In genomic region chr6:82006027-82006738, GRCh38 we compare ENCODE assay signal across 8 cellular contexts.
DNase-seq lines count a peak whose midpoint lies in the region; ATAC-seq, FAIRE-seq and TF ChIP-seq lines count a peak whose summit lies in the region.

No MANE protein-coding gene starts in this region.

- TF ChIP-seq CTCF in foreskin keratinocyte (conservative IDR thresholded peaks at IDR 0.05), result peak; percentile 92
- TF ChIP-seq CTCF in tibial artery (IDR thresholded peaks at IDR 0.05), result peak; percentile 57 to 58
- TF ChIP-seq CTCF in vagina (IDR thresholded peaks at IDR 0.05), result peak in 1 of 3 experiments; percentile 19

- H3K36me3 ChIP-seq in tibial artery (no peaks in the 10 kb centered on the region), vagina (no peaks in the 10 kb centered on the region)

- FAIRE-seq in GM19239 (lab: Jason Lieb, UNC), result peak; percentile 91

- intact Hi-C loops in tibial artery (cut with DNase I; ENCODE audit: low total_unique reads) (no loop called here), vagina (cut with DNase I) (no loop called here)

- H3K4me1 ChIP-seq in foreskin keratinocyte (peaks cover 2% of the 10 kb centered on the region), tibial artery (no peaks in the 10 kb centered on the region), vagina (no peaks in the 10 kb centered on the region)

- H3K27me3 ChIP-seq in foreskin keratinocyte (no peaks in the 10 kb centered on the region), tibial artery (no peaks in the 10 kb centered on the region), vagina (no peaks in the 10 kb centered on the region)

- H3K9me3 ChIP-seq in tibial artery (peaks cover 0 to 4% (median 0%) of the 10 kb centered on the region in 3 donors), vagina (no peaks in the 10 kb centered on the region)

- TF ChIP-seq POLR2A in vagina (IDR thresholded peaks at IDR 0.05), result no peak

- DNase-seq in D341Med (ENCODE audit: low spot score), result peak; percentile 41
- DNase-seq in GM19239 (ENCODE audit: insufficient read length, low spot score), result no peak
- DNase-seq in SHP77 (lab: John Stamatoyannopoulos, UW), result peak; percentile 45 to 46
- no peak for DNase-seq in foreskin keratinocyte
- DNase-seq in tibial artery, result no peak
- DNase-seq in pons (ENCODE audit: low spot score), result no peak
- no peak for DNase-seq in vagina (ENCODE audit: extremely low spot score in 2 of 2)

- H3K4me3 ChIP-seq in tibial artery, result no peak overlapping the region
- no peak overlapping the region for H3K4me3 ChIP-seq in vagina

- H3K27ac ChIP-seq in foreskin keratinocyte, result no peak overlapping the region
- H3K27ac ChIP-seq in tibial artery, result no peak overlapping the region
- H3K27ac ChIP-seq in vagina, result no peak overlapping the region

- peak; percentile 88 for ATAC-seq in HG03342 (IDR thresholded peaks at IDR 0.05; ENCODE audit: unreplicated experiment)
- peak; percentile 95 for ATAC-seq in foreskin keratinocyte

Comparison
In these comparisons a context has a peak if more than half of its experiments do, and no peak if none do; other contexts are left out.
1. DNase-seq: peak in D341Med (single experiment) and SHP77 (2 of 2); none in GM19239 (single experiment), foreskin keratinocyte (0 of 2), tibial artery (0 of 2), pons (single experiment) and vagina (0 of 2).